ENCODE assay signal across 17 cellular contexts in the genomic region with DNA sequence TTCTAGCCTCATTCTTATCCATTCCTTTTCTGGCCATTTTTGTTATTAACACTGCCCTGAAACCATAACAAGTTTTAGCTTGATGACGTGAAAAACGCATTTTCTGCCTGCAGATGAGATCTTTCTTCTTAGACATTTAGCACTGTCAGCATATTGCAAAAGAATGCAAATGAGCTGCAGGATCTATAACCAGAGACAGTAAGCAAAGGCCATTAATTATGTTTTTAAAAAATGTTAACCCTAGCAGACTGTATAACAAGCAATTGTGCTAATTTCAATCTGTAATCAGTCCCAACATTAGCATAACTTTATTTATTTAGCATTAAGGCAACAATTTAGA.
A peak's percentile ranks its signal among the peaks of the same experiment; 100 is the strongest.
DNase-seq lines count a peak whose midpoint lies in the region; ATAC-seq and TF ChIP-seq lines count a peak whose summit lies in the region.
"Had no signal": no experiment of that assay in that cellular context is flagged by ENCODE, and none has a peak within 500 bp of the region (broad histone marks: within the 10 kb centered on the region; RNA-seq: fewer than 3 reads in every experiment).

No MANE protein-coding gene starts in this region.

- no peak for TF ChIP-seq EP300 in SK-N-SH (IDR thresholded peaks at IDR 0.05; ENCODE audit: borderline replicate concordance in 1 of 2, low read depth in 1 of 2, low read length in 1 of 2)

- no peak for TF ChIP-seq RAD21 in SK-N-SH (IDR thresholded peaks at IDR 0.05; ENCODE audit: low read length)

- H3K27me3 Mint-ChIP-seq in glutamatergic neuron (ENCODE audit: unreplicated experiment), result no peaks in the 10 kb centered on the region
- H3K27me3 Mint-ChIP-seq: B cell had no signal

- peaks cover 4% of the 10 kb centered on the region for H3K9me3 Mint-ChIP-seq in glutamatergic neuron (ENCODE audit: unreplicated experiment)

- 0 out of 2 replicates have a peak overlapping the region, but pooled peaks have one; percentile 25 for H3K4me2 ChIP-seq in SK-N-SH

- TF ChIP-seq CTCF in SK-N-SH (IDR thresholded peaks at IDR 0.05) (no peak), Panc1 (IDR thresholded peaks at IDR 0.05) (no peak), epithelial cell of esophagus (IDR thresholded peaks at IDR 0.05; ENCODE audit: insufficient read depth, low read depth, low read length, missing control alignments) (no peak), testis (IDR thresholded peaks at IDR 0.05) (no peak), glutamatergic neuron (IDR thresholded peaks at IDR 0.05; ENCODE audit: partially characterized antibody, unreplicated experiment) (no peak)

- DNase-seq in SK-N-SH (no peak), Panc1 (ENCODE audit: low read depth, low spot score) (no peak), epithelial cell of esophagus (ENCODE audit: low read depth) (peak; percentile 9), testis (no peak), glutamatergic neuron (no peak)
- DNase-seq: activated CD4-positive, alpha-beta T cell treated with anti-CD3 and anti-CD28 coated beads for 1 hour; activated effector memory CD4-positive, alpha-beta T cell treated with anti-CD3 and anti-CD28 coated beads, Interleukin-2, amount 50 U/mL, for 16 hours; effector CD4-positive, alpha-beta T cell; esophagus squamous epithelium; OCI-M1; T-helper 1 cell; trophoblast cell had no signal

- H3K4me3 Mint-ChIP-seq in glutamatergic neuron (ENCODE audit: unreplicated experiment), result no peak overlapping the region
- H3K4me3 Mint-ChIP-seq: B cell had no signal

- H3K4me1 ChIP-seq in SK-N-SH (ENCODE audit: control insufficient read depth in 1 of 2, insufficient read depth in 2 of 2, low read depth in 1 of 2, low read length in 1 of 2), result peaks cover 0 to 13% of the 10 kb centered on the region in 2 experiments; a peak in 2 of 4 replicates
- peaks cover 11% of the 10 kb centered on the region for H3K4me1 ChIP-seq in Panc1 (ENCODE audit: control insufficient read depth, insufficient read depth, low read length)
- peaks cover 9% of the 10 kb centered on the region for H3K4me1 ChIP-seq in testis
- H3K4me1 ChIP-seq: psoas muscle had no signal

- no peaks in the 10 kb centered on the region for H3K36me3 Mint-ChIP-seq in glutamatergic neuron (ENCODE audit: unreplicated experiment)

- H3K27me3 ChIP-seq in SK-N-SH (ENCODE audit: insufficient read depth) (no peaks in the 10 kb centered on the region), Panc1 (ENCODE audit: control insufficient read depth, insufficient read depth, low read length) (no peaks in the 10 kb centered on the region), testis (no peaks in the 10 kb centered on the region)
- H3K27me3 ChIP-seq: esophagus squamous epithelium had no signal

- BruUV-seq in Panc1 (replicated peaks; lab: Mats Ljungman, UMichigan), result no TSS peak

- H3K9ac ChIP-seq in SK-N-SH, result no peak overlapping the region

- POLR2A ChIA-PET in SK-N-SH (lab: Yijun Ruan, JAX), result interaction anchor here (1.0 to 1.9 kb wide), 2 partner anchors 59 to 60 kb away, joined by 4 to 10 read pairs; no protein-coding TSS in a partner anchor
- POLR2A ChIA-PET in Panc1 (lab: Charles Lee), result no interaction called here

- H3K27ac ChIP-seq in SK-N-SH (ENCODE audit: low read depth in 2 of 2, low read length in 1 of 2) (peak overlapping the region in 1 of 2 experiments; percentile 89; a peak in 2 of 4 replicates), Panc1 (ENCODE audit: low read length) (peak overlapping the region; percentile 73), testis (peak overlapping the region; percentile 3 to 32)
- H3K27ac ChIP-seq: esophagus squamous epithelium, psoas muscle had no signal

- WGBS in SK-N-SH (ENCODE audit: low lambda C conversion rate), result 62% methylated on average over 2 of the region's 2 CpGs
- WGBS in testis, 2 donors, result 60 to 63% methylated on average over 2 of the region's 2 CpGs

- CTCF ChIA-PET in SK-N-SH (lab: Yijun Ruan, JAX) (interaction anchor here (1.2 to 1.8 kb wide), 2 partner anchors 9 to 18 kb away, joined by 3 to 10 read pairs; no protein-coding TSS in a partner anchor), Panc1 (lab: Charles Lee) (no interaction called here)

- H3K36me3 ChIP-seq in SK-N-SH (replicated peaks in 1 of 2; ENCODE audit: control insufficient read depth in 1 of 2, insufficient read depth in 2 of 2, low read length in 1 of 2) (no peaks in the 10 kb centered on the region), Panc1 (ENCODE audit: control insufficient read depth, insufficient read depth, low read length) (no peaks in the 10 kb centered on the region), testis (ENCODE audit: low read depth, missing control alignments) (no peaks in the 10 kb centered on the region)
- H3K36me3 ChIP-seq: esophagus squamous epithelium had no signal

- in situ Hi-C loops in Panc1 (cut with HindIII; ENCODE audit: low pct_unique_long_range_greater_than_20kb, low sequenced_read_pairs), result no loop called here

- H3K9me2 ChIP-seq in SK-N-SH, result no peaks in the 10 kb centered on the region

- no peak overlapping the region for H3K4me3 ChIP-seq in SK-N-SH (ENCODE audit: low read depth in 2 of 2, low read length in 1 of 2)
- H3K4me3 ChIP-seq in Panc1 (ENCODE audit: low read depth in 2 of 2, low read length in 2 of 2), result no peak overlapping the region
- H3K4me3 ChIP-seq in epithelial cell of esophagus (ENCODE audit: low read length), result no peak overlapping the region
- H3K4me3 ChIP-seq in testis, result no peak overlapping the region
- H3K4me3 ChIP-seq: psoas muscle had no signal

- intact Hi-C loops in Panc1 (cut with micrococcal nuclease; ENCODE audit: unreplicated experiment) (no loop called here), testis (cut with DNase I; ENCODE audit: low total_unique reads) (no loop called here)

- H3K79me2 ChIP-seq in SK-N-SH (ENCODE audit: insufficient read depth), result no peaks in the 10 kb centered on the region

- H3F3A ChIP-seq in SK-N-SH (replicated peaks; ENCODE audit: insufficient read depth), result peaks cover 3% of the 10 kb centered on the region

- no peak overlapping the region for H2AFZ ChIP-seq in SK-N-SH (ENCODE audit: low read depth)

- H3K27ac Mint-ChIP-seq in glutamatergic neuron (ENCODE audit: unreplicated experiment), result no peak overlapping the region
- H3K27ac Mint-ChIP-seq: B cell had no signal

- peaks cover 14% of the 10 kb centered on the region for H3K4me1 Mint-ChIP-seq in glutamatergic neuron (ENCODE audit: low read depth, unreplicated experiment)
- H3K4me1 Mint-ChIP-seq: B cell had no signal

- no peaks in the 10 kb centered on the region for H3K9me3 ChIP-seq in SK-N-SH
- no peaks in the 10 kb centered on the region for H3K9me3 ChIP-seq in Panc1 (ENCODE audit: control insufficient read depth, insufficient read depth, low read depth, low read length)
- no peaks in the 10 kb centered on the region for H3K9me3 ChIP-seq in testis
- H3K9me3 ChIP-seq: esophagus squamous epithelium, psoas muscle had no signal

- H4K20me1 ChIP-seq in SK-N-SH (ENCODE audit: insufficient read depth), result no peaks in the 10 kb centered on the region

- TF ChIP-seq POLR2A in testis (IDR thresholded peaks at IDR 0.05), result no peak

- ATAC-seq in SK-N-SH treated with all-trans-retinoic acid at 6 μM for 48 hours, result no peak; the same call in 2 of the 3 replicates
- no peak; the same call in 1 of the 2 replicates for ATAC-seq in Panc1
- ATAC-seq in HG02678 (IDR thresholded peaks at IDR 0.05; ENCODE audit: unreplicated experiment), result no peak
- no peak for ATAC-seq in HG03571 (IDR thresholded peaks at IDR 0.05; ENCODE audit: unreplicated experiment)

TF ChIP-seq in SK-N-SH, 30 proteins besides CTCF, POLR2A, EP300 and RAD21:
- TF ChIP-seq FOXJ3 (CRISPR knock-in tag; IDR thresholded peaks at IDR 0.05), result no peak
- TF ChIP-seq NFIC (IDR thresholded peaks at IDR 0.05; ENCODE audit: borderline replicate concordance), result no peak
- TF ChIP-seq TCF12 (IDR thresholded peaks at IDR 0.05), result no peak

TF ChIP-seq in SK-N-SH treated with all-trans-retinoic acid at 6 μM for 48 hours, 23 proteins besides CTCF, POLR2A, EP300 and RAD21:
- TF ChIP-seq ZNF70 (CRISPR knock-in tag; IDR thresholded peaks at IDR 0.05) (no peak), SNAI2 (CRISPR knock-in tag; IDR thresholded peaks at IDR 0.05) (no peak), RARB (CRISPR knock-in tag; IDR thresholded peaks at IDR 0.05) (no peak), ESRRG (CRISPR knock-in tag; IDR thresholded peaks at IDR 0.05) (no peak)
- TF ChIP-seq, protein P1, sequence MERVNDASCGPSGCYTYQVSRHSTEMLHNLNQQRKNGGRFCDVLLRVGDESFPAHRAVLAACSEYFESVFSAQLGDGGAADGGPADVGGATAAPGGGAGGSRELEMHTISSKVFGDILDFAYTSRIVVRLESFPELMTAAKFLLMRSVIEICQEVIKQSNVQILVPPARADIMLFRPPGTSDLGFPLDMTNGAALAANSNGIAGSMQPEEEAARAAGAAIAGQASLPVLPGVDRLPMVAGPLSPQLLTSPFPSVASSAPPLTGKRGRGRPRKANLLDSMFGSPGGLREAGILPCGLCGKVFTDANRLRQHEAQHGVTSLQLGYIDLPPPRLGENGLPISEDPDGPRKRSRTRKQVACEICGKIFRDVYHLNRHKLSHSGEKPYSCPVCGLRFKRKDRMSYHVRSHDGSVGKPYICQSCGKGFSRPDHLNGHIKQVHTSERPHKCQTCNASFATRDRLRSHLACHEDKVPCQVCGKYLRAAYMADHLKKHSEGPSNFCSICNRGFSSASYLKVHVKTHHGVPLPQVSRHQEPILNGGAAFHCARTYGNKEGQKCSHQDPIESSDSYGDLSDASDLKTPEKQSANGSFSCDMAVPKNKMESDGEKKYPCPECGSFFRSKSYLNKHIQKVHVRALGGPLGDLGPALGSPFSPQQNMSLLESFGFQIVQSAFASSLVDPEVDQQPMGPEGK (CRISPR knock-in tag; IDR thresholded peaks at IDR 0.05; ENCODE audit: borderline replicate concordance), result no peak
- TF ChIP-seq, protein P2, sequence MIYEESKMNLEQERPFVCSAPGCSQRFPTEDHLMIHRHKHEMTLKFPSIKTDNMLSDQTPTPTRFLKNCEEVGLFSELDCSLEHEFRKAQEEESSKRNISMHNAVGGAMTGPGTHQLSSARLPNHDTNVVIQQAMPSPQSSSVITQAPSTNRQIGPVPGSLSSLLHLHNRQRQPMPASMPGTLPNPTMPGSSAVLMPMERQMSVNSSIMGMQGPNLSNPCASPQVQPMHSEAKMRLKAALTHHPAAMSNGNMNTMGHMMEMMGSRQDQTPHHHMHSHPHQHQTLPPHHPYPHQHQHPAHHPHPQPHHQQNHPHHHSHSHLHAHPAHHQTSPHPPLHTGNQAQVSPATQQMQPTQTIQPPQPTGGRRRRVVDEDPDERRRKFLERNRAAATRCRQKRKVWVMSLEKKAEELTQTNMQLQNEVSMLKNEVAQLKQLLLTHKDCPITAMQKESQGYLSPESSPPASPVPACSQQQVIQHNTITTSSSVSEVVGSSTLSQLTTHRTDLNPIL (CRISPR knock-in tag; IDR thresholded peaks at IDR 0.05; ENCODE audit: low read depth), result no peak
TF ChIP-seq in SK-N-SH treated with all-trans-retinoic acid at 6 μM for 48 hours: peak in this region for 0.
